In the genomic region with DNA sequence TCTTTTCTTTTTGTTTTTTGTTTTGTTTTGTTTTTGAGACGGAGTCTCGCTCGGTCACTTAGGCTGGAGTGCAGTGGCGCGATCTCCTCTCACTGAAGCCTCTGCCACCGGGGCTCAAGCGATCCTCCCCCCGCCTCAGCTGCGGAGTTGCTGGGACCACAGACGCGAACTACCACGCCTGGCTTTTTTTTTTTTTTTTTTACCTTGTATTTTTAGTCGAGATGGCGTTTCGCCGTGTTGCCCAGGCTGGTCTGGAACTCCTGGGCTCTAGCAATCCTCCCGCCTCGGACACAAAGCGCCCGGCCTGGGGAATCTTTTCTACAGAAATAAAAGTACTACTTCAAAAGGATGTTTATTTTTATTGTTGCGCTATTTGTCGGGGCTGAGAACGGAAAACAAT, we compare ENCODE assay signal across 9 cellular contexts. TPM values are rescaled to one million over a fixed set of nuclear protein-coding genes. Genes with fewer than 3 reads are reported as not detected.
DNase-seq lines count a peak whose midpoint lies in the region; ATAC-seq and TF ChIP-seq lines count a peak whose summit lies in the region.
"Had no signal": no experiment of that assay in that cellular context is flagged by ENCODE, and none has a peak within 500 bp of the region (broad histone marks: within the 10 kb centered on the region; RNA-seq: fewer than 3 reads in every experiment).

No MANE protein-coding gene starts in this region.

- WGBS in right cardiac atrium: 83% methylated on average over 23 of the region's 23 CpGs

- peaks cover 3% of the 10 kb centered on the region for H3K4me1 ChIP-seq in right cardiac atrium (ENCODE audit: control insufficient read depth, insufficient read depth, low read length)
- H3K4me1 ChIP-seq in mucosa of descending colon (ENCODE audit: low read depth): peaks cover 10% of the 10 kb centered on the region

- peak in 2 of 3 donors; percentile 49 to 53 for DNase-seq in right cardiac atrium
- no peak for DNase-seq in Right ventricle myocardium inferior (ENCODE audit: missing footprints)
- DNase-seq in activated naive CD4-positive, alpha-beta T cell treated with anti-CD3 and anti-CD28 coated beads, Interleukin-2, amount 50 U/mL, for 16 hours: peak; percentile 12
- peak; percentile 14 to 50 (median 44) for DNase-seq in mucosa of descending colon
- DNase-seq in mucosa of gallbladder (ENCODE audit: low spot score): no peak
- DNase-seq in NCI-H1105 treated with DMSO at 0.1 percent for 48 hours (lab: John Stamatoyannopoulos, UW): no peak

- intact Hi-C loops in right cardiac atrium (cut with DNase I) (loop anchor here in 1 of 4 donors (10.0 kb wide), 1 partner anchor 50 kb away; the partner anchor contains the start of gene ARNT), Right ventricle myocardium inferior (cut with DNase I) (loop anchor here (5.0 to 10.0 kb wide), 3 partner anchors 47 to 90 kb away; partner anchors contain the start of genes ARNT and CERS2), mucosa of descending colon (cut with DNase I, micrococcal nuclease) (loop anchor here in 1 of 2 donors (10.0 kb wide), 1 partner anchor 50 kb away; the partner anchor contains the start of gene CERS2)

- TF ChIP-seq CTCF in mucosa of descending colon (IDR thresholded peaks at IDR 0.05): no peak

- no peaks in the 10 kb centered on the region for H3K9me3 ChIP-seq in right cardiac atrium (ENCODE audit: control insufficient read depth, low read length)
- no peaks in the 10 kb centered on the region for H3K9me3 ChIP-seq in mucosa of descending colon

- H3K27me3 ChIP-seq in right cardiac atrium (ENCODE audit: control insufficient read depth, insufficient read depth): no peaks in the 10 kb centered on the region

- peaks cover 4% of the 10 kb centered on the region for H3K36me3 ChIP-seq in mucosa of descending colon (ENCODE audit: low read depth)

- H3K27ac ChIP-seq in right cardiac atrium (ENCODE audit: low read length): no peak overlapping the region

- ATAC-seq in right cardiac atrium: no peak
- no peak for ATAC-seq in Right ventricle myocardium inferior
- no peak for ATAC-seq in mucosa of descending colon
- no peak for ATAC-seq in GM18502 (IDR thresholded peaks at IDR 0.05; ENCODE audit: poor library complexity, unreplicated experiment)
- no peak for ATAC-seq in GM18861 (IDR thresholded peaks at IDR 0.05; ENCODE audit: unreplicated experiment)

- H3K4me3 ChIP-seq in right cardiac atrium (ENCODE audit: low read length) (no peak overlapping the region), mucosa of descending colon (no peak overlapping the region)

RNA-seq across cellular contexts. Expression of gene SETDB1, which starts 1.1 kb away (rescaled TPM):
- total RNA-seq in right cardiac atrium: 10 to 100 TPM; 17.4 to 23.8 (median 20.3) TPM
- 12.5 TPM for polyA plus RNA-seq in right cardiac atrium
- 16.2 TPM for total RNA-seq in Right ventricle myocardium inferior
- 10 to 100 TPM; 35.4 to 49.4 (median 42.8) TPM for total RNA-seq in mucosa of descending colon
- total RNA-seq in mucosa of gallbladder: 42.6 TPM

RNA-seq across cellular contexts. Expression of gene CTXND2, which starts 38.1 kb away (rescaled TPM):
- total RNA-seq in right cardiac atrium (not detected), Right ventricle myocardium inferior (not detected), mucosa of descending colon (not detected), mucosa of gallbladder (not detected)
- polyA plus RNA-seq in right cardiac atrium: not detected
- total RNA-seq: dermis microvascular lymphatic vessel endothelial cell had no signal

RNA-seq across cellular contexts. Expression of gene ARNT, which starts 48.7 kb away (rescaled TPM):
- total RNA-seq in right cardiac atrium (10 to 100 TPM; 35.6 to 38.9 (median 37.6) TPM), Right ventricle myocardium inferior (28.9 TPM), mucosa of descending colon (10 to 100 TPM; 42.1 to 54.6 (median 42.7) TPM), mucosa of gallbladder (38.9 TPM)
- 15.0 TPM for polyA plus RNA-seq in right cardiac atrium

RNA-seq across cellular contexts. Expression of gene CERS2, which starts 49.6 kb away (rescaled TPM):
- total RNA-seq in right cardiac atrium (100 to 1,000 TPM in 1 of 4 donors, 10 to 100 TPM in 3; 89.3 to 110 (median 93.5) TPM), Right ventricle myocardium inferior (92.6 TPM), mucosa of descending colon (100 to 1,000 TPM; 142 to 209 (median 186) TPM), mucosa of gallbladder (350 TPM)
- polyA plus RNA-seq in right cardiac atrium: 77.3 TPM

RNA-seq across cellular contexts. Expression of gene ANXA9, which starts 57.0 kb away (rescaled TPM):
- total RNA-seq in right cardiac atrium (under 1 TPM in 1 of 4 donors, not detected in 3; 0.21 TPM), Right ventricle myocardium inferior (not detected), mucosa of descending colon (not detected), mucosa of gallbladder (25.1 TPM)
- polyA plus RNA-seq in right cardiac atrium: 0.23 TPM
- total RNA-seq: dermis microvascular lymphatic vessel endothelial cell had no signal

Comparison
In these comparisons a context has a peak if more than half of its experiments do, and no peak if none do; other contexts are left out.
1. DNase-seq: peak in right cardiac atrium (2 of 3), activated naive CD4-positive, alpha-beta T cell treated with anti-CD3 and anti-CD28 coated beads, Interleukin-2, amount 50 U/mL, for 16 hours (single experiment) and mucosa of descending colon (3 of 3); none in Right ventricle myocardium inferior (single experiment), mucosa of gallbladder (single experiment) and NCI-H1105 treated with DMSO at 0.1 percent for 48 hours (single experiment).